ENCODE assay signal across 8 cellular contexts in the genomic region with DNA sequence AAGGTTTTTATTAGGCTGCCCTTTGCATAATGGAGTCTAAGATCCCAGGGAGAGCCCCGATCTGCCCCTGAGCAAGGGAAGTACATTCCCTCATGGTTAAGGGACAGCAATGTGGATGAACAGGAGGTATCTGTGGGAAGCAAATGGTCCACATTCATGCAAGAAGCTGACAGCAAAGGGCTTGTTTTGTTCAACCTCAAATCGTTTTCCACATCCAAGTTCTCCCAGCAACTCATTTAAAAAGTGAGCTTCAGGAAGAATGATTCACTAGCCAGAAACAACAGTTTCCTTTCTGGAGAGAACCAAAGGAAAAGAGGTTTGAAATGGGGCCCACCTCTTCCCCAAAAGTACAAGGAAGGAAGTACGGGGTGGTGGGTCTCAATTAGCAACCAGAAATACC. TPM values are rescaled to one million over a fixed set of nuclear protein-coding genes. Genes with fewer than 3 reads are reported as not detected.
DNase-seq lines count a peak whose midpoint lies in the region; ATAC-seq and TF ChIP-seq lines count a peak whose summit lies in the region.

No MANE protein-coding gene starts in this region.

- POLR2A ChIA-PET in HEK293 (lab: Yijun Ruan, JAX), result no interaction called here

- H3K27me3 ChIP-seq in neuronal stem cell (ENCODE audit: control insufficient read depth in 3 of 3, insufficient read depth in 3 of 3, low read depth in 1 of 3, low read length in 3 of 3), result no peaks in the 10 kb centered on the region

- H3K4me1 ChIP-seq in HEK293 (ENCODE audit: control insufficient read depth, insufficient read depth, low read length) (peaks cover 28% of the 10 kb centered on the region), neuronal stem cell (ENCODE audit: control insufficient read depth in 2 of 2, insufficient read depth in 1 of 2, low read depth in 1 of 2, low read length in 2 of 2) (no peaks in the 10 kb centered on the region)

- no peak overlapping the region for H2AFZ ChIP-seq in neuronal stem cell (ENCODE audit: low read length)

- H2AK5ac ChIP-seq in neuronal stem cell (ENCODE audit: low read depth, low read length), result no peak overlapping the region

- H3K14ac ChIP-seq in neuronal stem cell (ENCODE audit: low read length), result no peak overlapping the region

- no peak overlapping the region for H3K18ac ChIP-seq in neuronal stem cell (ENCODE audit: low read length)

- H3K36me3 ChIP-seq in HEK293 (ENCODE audit: control insufficient read depth in 2 of 2, insufficient read depth in 1 of 2, low read length in 2 of 2) (peaks cover 26 to 78% of the 10 kb centered on the region in 2 experiments), SK-N-MC (ENCODE audit: insufficient read depth, low read length) (peaks cover 45% of the 10 kb centered on the region), neuronal stem cell (replicated peaks in 1 of 2; ENCODE audit: control insufficient read depth in 2 of 2, insufficient read depth in 2 of 2, low read length in 2 of 2) (peaks cover 22 to 76% of the 10 kb centered on the region in 2 donors)

- no peak overlapping the region for H3K23ac ChIP-seq in neuronal stem cell (ENCODE audit: low read depth, low read length, poor library complexity)

- H2BK12ac ChIP-seq in neuronal stem cell (ENCODE audit: low read length), result no peak overlapping the region

- H3K9me3 ChIP-seq in HEK293 (ENCODE audit: control insufficient read depth, insufficient read depth, low read depth, low read length), result no peaks in the 10 kb centered on the region
- no peaks in the 10 kb centered on the region for H3K9me3 ChIP-seq in SK-N-MC (ENCODE audit: low read depth, low read length)
- no peaks in the 10 kb centered on the region for H3K9me3 ChIP-seq in neuronal stem cell (replicated peaks in 1 of 2; ENCODE audit: control insufficient read depth in 2 of 2, insufficient read depth in 1 of 2, low read depth in 1 of 2, low read length in 2 of 2)

- H3K27ac ChIP-seq in HEK293 (ENCODE audit: extremely low read depth, low read depth, low read length) (no peak overlapping the region), SK-N-MC (0 out of 2 replicates have a peak overlapping the region, but pooled peaks have one; percentile 35), skin epidermis (peak overlapping the region in 16 of 21 experiments; percentile 6 to 76 (median 50)), neuronal stem cell (replicated peaks; ENCODE audit: low read length) (no peak overlapping the region)

- no peak for DNase-seq in SK-N-MC (ENCODE audit: low read depth, low spot score)
- peak; percentile 63 for DNase-seq in fibroblast of pulmonary artery (ENCODE audit: low read depth)
- DNase-seq in neuronal stem cell (ENCODE audit: low spot score), result no peak
- no peak for DNase-seq in activated CD8-positive, alpha-beta memory T cell treated with anti-CD3 and anti-CD28 coated beads for 24 hours

- H3K9ac ChIP-seq in SK-N-MC (ENCODE audit: insufficient read length), result no peak overlapping the region
- H3K9ac ChIP-seq in neuronal stem cell (ENCODE audit: low read depth, low read length, poor library complexity), result no peak overlapping the region

- no peak overlapping the region for H2BK5ac ChIP-seq in neuronal stem cell (ENCODE audit: low read length)

- no peak overlapping the region for H4K8ac ChIP-seq in neuronal stem cell (ENCODE audit: low read depth, low read length)

- H3K4me3 ChIP-seq in HEK293 (ENCODE audit: low read depth, low read length), result no peak overlapping the region
- H3K4me3 ChIP-seq in SK-N-MC, result no peak overlapping the region
- no peak overlapping the region for H3K4me3 ChIP-seq in fibroblast of pulmonary artery (replicated peaks; ENCODE audit: low read depth, low read length)
- no peak overlapping the region for H3K4me3 ChIP-seq in skin epidermis
- no peak overlapping the region for H3K4me3 ChIP-seq in neuronal stem cell (ENCODE audit: low read length in 2 of 2)

- no peak overlapping the region for H2BK15ac ChIP-seq in neuronal stem cell (ENCODE audit: low read length)

- no CpG with 5 or more reads among the region's 3 CpGs for WGBS in neuronal stem cell (ENCODE audit: extremely low coverage in 2 of 2, insufficient read length in 2 of 2, insufficient replicate concordance in 1 of 2), 2 donors

- H4K91ac ChIP-seq in neuronal stem cell (ENCODE audit: low read depth, low read length, poor library complexity), result no peak overlapping the region

- CTCF ChIA-PET in HEK293 (lab: Yijun Ruan, JAX), result interaction anchor here (1.4 to 2.7 kb wide), 2 partner anchors 11 to 50 kb away, joined by 3 to 9 read pairs; a partner anchor contains a TSS

- H3K4me2 ChIP-seq in neuronal stem cell (ENCODE audit: insufficient read depth, low read length, poor library complexity, severe bottlenecking), result no peak overlapping the region

- no peaks in the 10 kb centered on the region for H3K79me1 ChIP-seq in neuronal stem cell (ENCODE audit: low read depth, low read length)

- H3K4ac ChIP-seq in neuronal stem cell (ENCODE audit: low read length), result no peak overlapping the region

- ATAC-seq in GM18511 (IDR thresholded peaks at IDR 0.05; ENCODE audit: unreplicated experiment), result no peak
- no peak for ATAC-seq in HG02763 (IDR thresholded peaks at IDR 0.05; ENCODE audit: unreplicated experiment)

- no peak for TF ChIP-seq CTCF in HEK293 (tag by site-specific recombination; IDR thresholded peaks at IDR 0.05)
- no peak for TF ChIP-seq CTCF in fibroblast of pulmonary artery (IDR thresholded peaks at IDR 0.05; ENCODE audit: low read length, missing control alignments)

- H2BK120ac ChIP-seq in neuronal stem cell (ENCODE audit: low read depth, low read length), result no peak overlapping the region

TF ChIP-seq in HEK293, 187 proteins besides CTCF, POLR2A, EP300 and RAD21:
- TF ChIP-seq ZNF132 (tag by site-specific recombination; IDR thresholded peaks at IDR 0.05; ENCODE audit: borderline replicate concordance) (no peak), PRDM1 (tag by site-specific recombination; IDR thresholded peaks at IDR 0.05) (peak; percentile 23; the same call in 1 of the 2 replicates)

RNA-seq across cellular contexts. Expression of a gene that starts 9.4 kb away (rescaled TPM):
- 0.15 TPM for polyA plus RNA-seq in neuronal stem cell (2013, experiment 1 of 2)
- 0.08 TPM for polyA plus RNA-seq in neuronal stem cell (2013, experiment 2 of 2)

RNA-seq across cellular contexts. Expression of a gene that starts 10.8 kb away (rescaled TPM):
- 28.4 TPM for polyA plus RNA-seq in neuronal stem cell (2013, experiment 1 of 2)
- 27.4 TPM for polyA plus RNA-seq in neuronal stem cell (2013, experiment 2 of 2)

RNA-seq across cellular contexts. Expression of a gene that starts 19.5 kb away (rescaled TPM):
- 0.21 TPM for polyA plus RNA-seq in neuronal stem cell (2013, experiment 1 of 2)
- 0.14 TPM for polyA plus RNA-seq in neuronal stem cell (2013, experiment 2 of 2)

RNA-seq across cellular contexts. Expression of a gene that starts 22.8 kb away (rescaled TPM):
- polyA plus RNA-seq in neuronal stem cell (2013, experiment 1 of 2), result 73.5 TPM
- 73.6 TPM for polyA plus RNA-seq in neuronal stem cell (2013, experiment 2 of 2)

RNA-seq across cellular contexts. Expression of a gene that starts 33.7 kb away (rescaled TPM):
- polyA plus RNA-seq in neuronal stem cell (2013, experiment 1 of 2), result 4.2 TPM
- polyA plus RNA-seq in neuronal stem cell (2013, experiment 2 of 2), result 4.2 TPM

Comparison
In these comparisons a context has a peak if more than half of its experiments do, and no peak if none do; other contexts are left out.
1. H3K27ac ChIP-seq: peak in SK-N-MC (single experiment) and skin epidermis (16 of 21); none in HEK293 (single experiment) and neuronal stem cell (single experiment).